Comparison of ENCODE assay signal across 15 cellular contexts in genomic region chr17:42246515-42246914, GRCh38. TPM values are rescaled to one million over a fixed set of nuclear protein-coding genes. Genes with fewer than 3 reads are reported as not detected.
DNase-seq lines count a peak whose midpoint lies in the region; ATAC-seq and TF ChIP-seq lines count a peak whose summit lies in the region.
"Had no signal": no experiment of that assay in that cellular context is flagged by ENCODE, and none has a peak within 500 bp of the region (broad histone marks: within the 10 kb centered on the region; RNA-seq: fewer than 3 reads in every experiment).

No MANE protein-coding gene starts in this region.

- in situ Hi-C loops in transverse colon (cut with MboI; ENCODE audit: low pct_ligation_motif_present in 1 of 4, low pct_unique_long_range_greater_than_20kb in 1 of 4, low sequenced_read_pairs in 3 of 4), result no loop called here

- TF ChIP-seq CTCF in transverse colon (IDR thresholded peaks at IDR 0.05), result no peak

- TF ChIP-seq EP300 in transverse colon (IDR thresholded peaks at IDR 0.05; ENCODE audit: low read depth), result no peak

- no peaks in the 10 kb centered on the region for H3K36me3 ChIP-seq in transverse colon
- H3K36me3 ChIP-seq: cardiac muscle cell, SJCRH30, thoracic aorta had no signal

- peaks cover 11% of the 10 kb centered on the region for H3K36me3 Mint-ChIP-seq in activated naive CD4-positive, alpha-beta T cell treated with anti-CD3 and anti-CD28 coated beads for 36 hours (ENCODE audit: low read depth)
- peaks cover 6 to 27% of the 10 kb centered on the region in 2 donors for H3K36me3 Mint-ChIP-seq in activated naive CD4-positive, alpha-beta T cell treated with anti-CD3 and anti-CD28 coated beads, Interleukin-2, amount 50 U/mL, for 72 hours
- peaks cover 3% of the 10 kb centered on the region for H3K36me3 Mint-ChIP-seq in memory B cell

- CTCF ChIA-PET in activated naive CD4-positive, alpha-beta T cell treated with anti-CD3 and anti-CD28 coated beads for 36 hours (lab: Charles Lee), result interaction anchor here (0.6 to 6.7 kb wide), 7 partner anchors 24 to 571 kb away, joined by 3 to 46 read pairs (median 5); no protein-coding TSS in a partner anchor

- H3K4me1 Mint-ChIP-seq in activated naive CD4-positive, alpha-beta T cell treated with anti-CD3 and anti-CD28 coated beads for 36 hours (ENCODE audit: low read depth), result peaks cover 66% of the 10 kb centered on the region
- H3K4me1 Mint-ChIP-seq in memory B cell, result peaks cover 35% of the 10 kb centered on the region

- peak; percentile 41 for DNase-seq in activated naive CD4-positive, alpha-beta T cell treated with anti-CD3 and anti-CD28 coated beads for 36 hours
- DNase-seq in activated naive CD4-positive, alpha-beta T cell treated with anti-CD3 and anti-CD28 coated beads, Interleukin-2, amount 50 U/mL, for 16 hours, result no peak
- no peak for DNase-seq in activated naive CD4-positive, alpha-beta T cell treated with anti-CD3 and anti-CD28 coated beads, Interleukin-2, amount 50 U/mL, for 72 hours (ENCODE audit: low spot score in 2 of 2)
- no peak for DNase-seq in memory B cell (ENCODE audit: low spot score in 2 of 2)
- no peak for DNase-seq in transverse colon
- DNase-seq in germinal center (ENCODE audit: low spot score), result no peak
- no peak for DNase-seq in stimulated activated CD4-positive, alpha-beta T cell treated with anti-CD3 and anti-CD28 coated beads, Interleukin-2, amount 100 ng/mL, for 48 hours
- DNase-seq: NCI-H1048; NCI-H510A treated with DMSO at 0.1 percent for 48 hours; SJCRH30; stimulated activated CD4-positive, alpha-beta T cell treated with anti-CD3 and anti-CD28 coated beads, Interleukin-4, amount 100 ng/mL, for 1 hour had no signal

- ATAC-seq in activated naive CD4-positive, alpha-beta T cell treated with anti-CD3 and anti-CD28 coated beads, Interleukin-2, amount 50 U/mL, for 72 hours, result peak in 1 of 2 donors; percentile 24
- ATAC-seq in memory B cell (ENCODE audit: low read depth) (no peak), GM18498 (IDR thresholded peaks at IDR 0.05; ENCODE audit: unreplicated experiment) (no peak)

- peak overlapping the region; percentile 97 for H3K27ac Mint-ChIP-seq in activated naive CD4-positive, alpha-beta T cell treated with anti-CD3 and anti-CD28 coated beads for 36 hours
- peak overlapping the region; percentile 100 for H3K27ac Mint-ChIP-seq in activated naive CD4-positive, alpha-beta T cell treated with anti-CD3 and anti-CD28 coated beads, Interleukin-2, amount 50 U/mL, for 72 hours
- H3K27ac Mint-ChIP-seq in memory B cell, result peak overlapping the region; percentile 100

- H3K9me3 Mint-ChIP-seq in activated naive CD4-positive, alpha-beta T cell treated with anti-CD3 and anti-CD28 coated beads for 36 hours, result peaks cover 3% of the 10 kb centered on the region
- H3K9me3 Mint-ChIP-seq in activated naive CD4-positive, alpha-beta T cell treated with anti-CD3 and anti-CD28 coated beads, Interleukin-2, amount 50 U/mL, for 72 hours, result no peaks in the 10 kb centered on the region
- H3K9me3 Mint-ChIP-seq in memory B cell, result no peaks in the 10 kb centered on the region

- no peak for TF ChIP-seq POLR2A in transverse colon (IDR thresholded peaks at IDR 0.05)

- 52 to 77% methylated on average over 2 to 7 of the region's 7 CpGs for WGBS in transverse colon (ENCODE audit: low coverage in 1 of 2), 2 donors

- H3K4me3 Mint-ChIP-seq in activated naive CD4-positive, alpha-beta T cell treated with anti-CD3 and anti-CD28 coated beads for 36 hours, result peak overlapping the region; percentile 54
- no peak overlapping the region for H3K4me3 Mint-ChIP-seq in memory B cell

- intact Hi-C loops in activated naive CD4-positive, alpha-beta T cell treated with anti-CD3 and anti-CD28 coated beads for 36 hours (cut with micrococcal nuclease), result loop anchor here (5.0 kb wide), 1 partner anchor 431 kb away; the partner anchor contains the start of gene PLEKHH3
- intact Hi-C loops in transverse colon (cut with DNase I; ENCODE audit: low total_unique reads), result no loop called here

- H3K27ac ChIP-seq in transverse colon, result peak overlapping the region in 3 of 4 donors; percentile 89 to 93 (median 89)
- H3K27ac ChIP-seq: cardiac muscle cell, HL-60, SJCRH30 had no signal

- no peaks in the 10 kb centered on the region for H3K27me3 Mint-ChIP-seq in activated naive CD4-positive, alpha-beta T cell treated with anti-CD3 and anti-CD28 coated beads for 36 hours (ENCODE audit: low read depth)
- no peaks in the 10 kb centered on the region for H3K27me3 Mint-ChIP-seq in memory B cell

- H3K27me3 ChIP-seq in transverse colon, result no peaks in the 10 kb centered on the region
- H3K27me3 ChIP-seq: cardiac muscle cell, SJCRH30 had no signal

- H3K9me3 ChIP-seq in transverse colon, result no peaks in the 10 kb centered on the region
- H3K9me3 ChIP-seq: SJCRH30, thoracic aorta had no signal

- peaks cover 3 to 52% (median 14%) of the 10 kb centered on the region in 4 donors for H3K4me1 ChIP-seq in transverse colon

- H3K4me3 ChIP-seq in transverse colon, result no peak overlapping the region
- H3K4me3 ChIP-seq: cardiac muscle cell, SJCRH30, thoracic aorta had no signal

RNA-seq across cellular contexts. Expression of gene STAT5B, which starts 29.7 kb away (rescaled TPM):
- total RNA-seq in activated naive CD4-positive, alpha-beta T cell treated with anti-CD3 and anti-CD28 coated beads for 36 hours, result 100 to 1,000 TPM; 185 to 192 TPM
- 100 to 1,000 TPM; 117 to 207 TPM for total RNA-seq in activated naive CD4-positive, alpha-beta T cell treated with anti-CD3 and anti-CD28 coated beads, Interleukin-2, amount 50 U/mL, for 72 hours
- total RNA-seq in transverse colon, result 100 to 1,000 TPM in 2 of 4 donors, 10 to 100 TPM in 2; 51.3 to 151 (median 79.1) TPM

RNA-seq across cellular contexts. Expression of gene STAT5A, which starts 41.8 kb away (rescaled TPM):
- 100 to 1,000 TPM; 165 to 174 TPM for total RNA-seq in activated naive CD4-positive, alpha-beta T cell treated with anti-CD3 and anti-CD28 coated beads for 36 hours
- 100 to 1,000 TPM; 171 to 177 TPM for total RNA-seq in activated naive CD4-positive, alpha-beta T cell treated with anti-CD3 and anti-CD28 coated beads, Interleukin-2, amount 50 U/mL, for 72 hours
- 10 to 100 TPM; 36.2 to 93.7 (median 50.3) TPM for total RNA-seq in transverse colon

RNA-seq across cellular contexts. Expression of gene GHDC, which starts 52.2 kb away (rescaled TPM):
- 1 to 10 TPM; 9.0 to 9.7 TPM for total RNA-seq in activated naive CD4-positive, alpha-beta T cell treated with anti-CD3 and anti-CD28 coated beads for 36 hours
- total RNA-seq in activated naive CD4-positive, alpha-beta T cell treated with anti-CD3 and anti-CD28 coated beads, Interleukin-2, amount 50 U/mL, for 72 hours, result 10 to 100 TPM; 10.5 to 25.3 TPM
- total RNA-seq in transverse colon, result 10 to 100 TPM; 10.8 to 34.6 (median 32.2) TPM
